Comparison of ENCODE assay signal across 8 cellular contexts in the genomic region with DNA sequence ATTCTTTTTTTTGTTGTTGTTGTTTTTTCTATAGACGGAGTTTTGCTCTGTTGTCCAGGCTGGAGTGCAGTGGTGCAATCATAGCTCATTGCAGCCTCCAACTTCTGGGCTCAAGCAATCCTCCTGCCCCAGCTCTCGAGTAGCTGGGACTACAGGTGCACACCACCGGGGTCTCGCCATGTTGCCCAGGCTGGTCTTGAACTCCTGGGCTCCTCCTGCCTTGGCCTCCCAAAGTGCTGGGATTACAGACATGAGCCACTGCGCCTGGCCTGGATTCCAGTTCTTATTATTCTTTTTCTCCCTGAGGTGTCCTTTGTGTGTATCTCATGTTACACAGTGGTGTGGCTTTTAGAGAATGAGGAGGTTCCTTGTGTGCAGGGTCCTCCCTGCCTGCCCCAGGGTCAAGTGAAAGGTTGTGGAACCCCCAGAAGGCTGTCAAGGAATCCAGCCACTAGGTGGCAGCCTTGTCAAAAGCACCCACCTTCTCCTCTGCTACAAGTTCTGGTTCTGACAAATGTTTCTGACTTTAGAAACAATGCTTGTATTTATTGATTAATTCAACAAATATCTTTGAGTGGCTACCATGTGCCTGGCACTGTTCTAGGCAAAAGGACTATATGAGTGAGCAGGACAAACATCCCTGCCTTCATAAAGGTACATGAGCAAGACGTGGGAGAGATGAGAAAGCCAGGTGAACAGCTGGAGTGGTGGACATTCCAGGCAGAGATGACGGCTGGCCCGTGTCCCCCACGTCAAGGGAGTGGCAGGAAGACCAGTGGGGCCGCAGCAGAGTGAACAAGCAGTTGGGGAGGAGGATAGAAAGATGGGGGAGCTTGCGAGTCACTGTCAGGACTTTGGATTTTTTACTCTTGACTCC.
DNase-seq lines count a peak whose midpoint lies in the region; ATAC-seq and TF ChIP-seq lines count a peak whose summit lies in the region.

No MANE protein-coding gene starts in this region.

- peak; percentile 7 for DNase-seq in NCI-H2171 (lab: John Stamatoyannopoulos, UW)
- peak; percentile 69 for DNase-seq in activated CD4-positive, CD25-positive, alpha-beta regulatory T cell treated with anti-CD3 and anti-CD28 coated beads, Interleukin-2, amount 50 U/mL, for 72 hours
- DNase-seq in caudate nucleus (lab: John Stamatoyannopoulos, UW), result peak in 56 of 61 donors; percentile 11 to 84 (median 64)
- DNase-seq in kidney epithelial cell (ENCODE audit: low read depth), result peak; percentile 16
- DNase-seq in stimulated activated CD4-positive, alpha-beta T cell treated with anti-CD3 and anti-CD28 coated beads, Interleukin-1b, Interleukin-23, amount 100 ng/mL, for 24 hours (ENCODE audit: low read depth in 4 of 4, low spot score in 1 of 4), result peak; percentile 35 to 51 (median 44)
- no peak for DNase-seq in NCI-H187 treated with DMSO at 0.1 percent for 48 hours (lab: John Stamatoyannopoulos, UW)

- no peaks in the 10 kb centered on the region for H3K36me3 ChIP-seq in kidney epithelial cell (ENCODE audit: control insufficient read depth, insufficient read depth, low read length)

- peak overlapping the region; percentile 75 for H3K27ac ChIP-seq in caudate nucleus (ENCODE audit: low read depth, low read length)

- H3K4me3 ChIP-seq in kidney epithelial cell (ENCODE audit: low read depth, low read length), result no peak overlapping the region

- TF ChIP-seq CTCF in GM12874 (IDR thresholded peaks at IDR 0.05; ENCODE audit: insufficient read depth, low read depth, low read length), result peak; percentile 80
- peak; percentile 85 for TF ChIP-seq CTCF in kidney epithelial cell (IDR thresholded peaks at IDR 0.05; ENCODE audit: insufficient read depth, low read length, poor library complexity, severe bottlenecking)

- ATAC-seq in GM19395 (IDR thresholded peaks at IDR 0.05; ENCODE audit: unreplicated experiment), result no peak

- H3K27me3 ChIP-seq in kidney epithelial cell (ENCODE audit: control insufficient read depth, insufficient read depth, low read length), result peaks cover 5% of the 10 kb centered on the region
